ENCODE assay signal across 14 cellular contexts in the genomic region with DNA sequence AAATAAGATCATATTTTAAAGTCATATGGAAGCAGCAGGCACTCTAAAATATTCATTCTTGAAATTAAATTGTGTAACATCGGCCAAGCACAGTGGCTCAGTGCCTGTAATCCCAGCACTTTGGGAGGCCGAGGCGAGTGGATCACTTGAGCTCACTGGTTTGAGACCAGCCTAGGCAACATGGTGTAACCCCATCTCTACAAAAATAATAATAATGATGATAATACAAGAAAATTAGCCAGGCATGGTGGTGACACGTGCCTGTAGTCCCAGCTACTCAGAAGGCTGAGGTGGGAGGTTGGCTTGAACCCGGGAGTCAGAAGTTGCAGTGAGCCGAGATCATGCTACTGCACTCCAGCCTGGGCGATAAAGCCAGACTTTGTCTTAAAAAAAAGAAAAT.
DNase-seq lines count a peak whose midpoint lies in the region; ATAC-seq and TF ChIP-seq lines count a peak whose summit lies in the region.
"Had no signal": no experiment of that assay in that cellular context is flagged by ENCODE, and none has a peak within 500 bp of the region (broad histone marks: within the 10 kb centered on the region; RNA-seq: fewer than 3 reads in every experiment).

No MANE protein-coding gene starts in this region.

- H3K4me3 Mint-ChIP-seq in mesothelial cell of epicardium: no peak overlapping the region
- no peak overlapping the region for H3K4me3 Mint-ChIP-seq in activated naive CD8-positive, alpha-beta T cell treated with anti-CD3 and anti-CD28 coated beads for 36 hours
- H3K4me3 Mint-ChIP-seq in effector memory CD8-positive, alpha-beta T cell: no peak overlapping the region
- H3K4me3 Mint-ChIP-seq: CD8-positive, alpha-beta T cell had no signal

- no peaks in the 10 kb centered on the region for H3K36me3 Mint-ChIP-seq in mesothelial cell of epicardium
- no peaks in the 10 kb centered on the region for H3K36me3 Mint-ChIP-seq in activated naive CD8-positive, alpha-beta T cell treated with anti-CD3 and anti-CD28 coated beads for 36 hours
- H3K36me3 Mint-ChIP-seq in effector memory CD8-positive, alpha-beta T cell (ENCODE audit: insufficient read depth): no peaks in the 10 kb centered on the region
- H3K36me3 Mint-ChIP-seq: CD8-positive, alpha-beta T cell had no signal

- TF ChIP-seq CTCF in WERI-Rb-1 (IDR thresholded peaks at IDR 0.05; ENCODE audit: low read depth, low read length) (no peak), coronary artery (IDR thresholded peaks at IDR 0.05) (no peak), mesothelial cell of epicardium (IDR thresholded peaks at IDR 0.05; ENCODE audit: unreplicated experiment) (no peak), smooth muscle cell (IDR thresholded peaks at IDR 0.05; ENCODE audit: borderline replicate concordance, insufficient read depth, poor library complexity, severe bottlenecking) (no peak), foreskin keratinocyte (conservative IDR thresholded peaks at IDR 0.05) (no peak)

- WGBS in smooth muscle cell (ENCODE audit: low lambda C conversion rate): 96% methylated on average over 7 of the region's 7 CpGs

- no peak overlapping the region for H3K9ac ChIP-seq in smooth muscle cell (ENCODE audit: low read depth)

- no peak for DNase-seq in WERI-Rb-1
- peak; percentile 41 for DNase-seq in coronary artery (ENCODE audit: low spot score)
- DNase-seq in mesothelial cell of epicardium (ENCODE audit: low spot score in 2 of 2, unreplicated experiment in 2 of 2): no peak
- DNase-seq in smooth muscle cell (lab: John Stamatoyannopoulos, UW; ENCODE audit: unreplicated experiment): no peak
- no peak for DNase-seq in activated naive CD8-positive, alpha-beta T cell treated with anti-CD3 and anti-CD28 coated beads for 36 hours
- no peak for DNase-seq in foreskin keratinocyte
- no peak for DNase-seq in effector memory CD8-positive, alpha-beta T cell
- DNase-seq: BE2C; CD8-positive, alpha-beta T cell; DMS53 had no signal

- H3F3A ChIP-seq in smooth muscle cell (ENCODE audit: low read depth): peaks cover 2% of the 10 kb centered on the region

- no peaks in the 10 kb centered on the region for H3K27me3 Mint-ChIP-seq in mesothelial cell of epicardium (ENCODE audit: low read depth)
- H3K27me3 Mint-ChIP-seq in activated naive CD8-positive, alpha-beta T cell treated with anti-CD3 and anti-CD28 coated beads for 36 hours: peaks cover 5% of the 10 kb centered on the region
- peaks cover 33 to 85% of the 10 kb centered on the region in 2 donors for H3K27me3 Mint-ChIP-seq in effector memory CD8-positive, alpha-beta T cell

- H3K9me3 Mint-ChIP-seq in mesothelial cell of epicardium: no peaks in the 10 kb centered on the region
- no peaks in the 10 kb centered on the region for H3K9me3 Mint-ChIP-seq in activated naive CD8-positive, alpha-beta T cell treated with anti-CD3 and anti-CD28 coated beads for 36 hours
- no peaks in the 10 kb centered on the region for H3K9me3 Mint-ChIP-seq in effector memory CD8-positive, alpha-beta T cell
- H3K9me3 Mint-ChIP-seq: CD8-positive, alpha-beta T cell had no signal

- no peak for ATAC-seq in foreskin keratinocyte
- no peak for ATAC-seq in effector memory CD8-positive, alpha-beta T cell (replicated peaks)
- ATAC-seq: A549; CD8-positive, alpha-beta T cell; HCT116 had no signal

- H3K4me2 ChIP-seq in smooth muscle cell: peak overlapping the region; percentile 16
- H3K4me2 ChIP-seq: A549 had no signal

- H3K4me3 ChIP-seq in WERI-Rb-1 (ENCODE audit: low read depth, low read length) (no peak overlapping the region), coronary artery (no peak overlapping the region), smooth muscle cell (no peak overlapping the region)
- H3K4me3 ChIP-seq: A549 had no signal

- peaks cover 90% of the 10 kb centered on the region for H3K4me1 Mint-ChIP-seq in mesothelial cell of epicardium
- no peaks in the 10 kb centered on the region for H3K4me1 Mint-ChIP-seq in activated naive CD8-positive, alpha-beta T cell treated with anti-CD3 and anti-CD28 coated beads for 36 hours
- H3K4me1 Mint-ChIP-seq in effector memory CD8-positive, alpha-beta T cell (ENCODE audit: low read depth in 2 of 2): no peaks in the 10 kb centered on the region

- H3K9me3 ChIP-seq in WERI-Rb-1 (ENCODE audit: severe bottlenecking) (no peaks in the 10 kb centered on the region), smooth muscle cell (replicated peaks; ENCODE audit: low read depth) (no peaks in the 10 kb centered on the region)
- H3K9me3 ChIP-seq: A549, BE2C had no signal

- H3K27ac Mint-ChIP-seq in mesothelial cell of epicardium: peak overlapping the region; percentile 79
- no peak overlapping the region for H3K27ac Mint-ChIP-seq in activated naive CD8-positive, alpha-beta T cell treated with anti-CD3 and anti-CD28 coated beads for 36 hours
- H3K27ac Mint-ChIP-seq in effector memory CD8-positive, alpha-beta T cell: no peak overlapping the region
- H3K27ac Mint-ChIP-seq: CD8-positive, alpha-beta T cell had no signal

- no peaks in the 10 kb centered on the region for H4K20me1 ChIP-seq in smooth muscle cell (ENCODE audit: low read depth)

- no peak overlapping the region for H2AFZ ChIP-seq in smooth muscle cell (ENCODE audit: low read depth)

- H3K4me1 ChIP-seq in smooth muscle cell (ENCODE audit: low read depth) (peaks cover 52% of the 10 kb centered on the region), foreskin keratinocyte (peaks cover 26% of the 10 kb centered on the region)
- H3K4me1 ChIP-seq: A549, BE2C had no signal

- H3K36me3 ChIP-seq in WERI-Rb-1: no peaks in the 10 kb centered on the region
- no peaks in the 10 kb centered on the region for H3K36me3 ChIP-seq in smooth muscle cell (ENCODE audit: low read depth)
- H3K36me3 ChIP-seq: BE2C had no signal

- no peaks in the 10 kb centered on the region for H3K27me3 ChIP-seq in WERI-Rb-1 (ENCODE audit: insufficient read depth, low read depth, severe bottlenecking)
- no peaks in the 10 kb centered on the region for H3K27me3 ChIP-seq in smooth muscle cell (ENCODE audit: low read depth)
- H3K27me3 ChIP-seq in foreskin keratinocyte: peaks cover under 1% of the 10 kb centered on the region
- H3K27me3 ChIP-seq: BE2C had no signal

- no peaks in the 10 kb centered on the region for H3K79me2 ChIP-seq in smooth muscle cell (ENCODE audit: low read depth)

- H3K27ac ChIP-seq in WERI-Rb-1 (peak overlapping the region; percentile 5), coronary artery (no peak overlapping the region), smooth muscle cell (ENCODE audit: low read depth) (peak overlapping the region; percentile 31), foreskin keratinocyte (no peak overlapping the region)
- H3K27ac ChIP-seq: A549, C4-2B, HL-60 had no signal

Comparison
In these comparisons a context has a peak if more than half of its experiments do, and no peak if none do; other contexts are left out.
1. H3K27ac ChIP-seq: peak in WERI-Rb-1 (single experiment) and smooth muscle cell (single experiment); none in coronary artery (0 of 2) and foreskin keratinocyte (single experiment).